In genomic region chr18:12021596-12021995, GRCh38 we compare ENCODE assay signal across 12 cellular contexts. TPM values are rescaled to one million over a fixed set of nuclear protein-coding genes. Genes with fewer than 3 reads are reported as not detected.
A peak's percentile ranks its signal among the peaks of the same experiment; 100 is the strongest.
DNase-seq lines count a peak whose midpoint lies in the region; ATAC-seq and TF ChIP-seq lines count a peak whose summit lies in the region.
"Had no signal": no experiment of that assay in that cellular context is flagged by ENCODE, and none has a peak within 500 bp of the region (broad histone marks: within the 10 kb centered on the region; RNA-seq: fewer than 3 reads in every experiment).

No MANE protein-coding gene starts in this region.

- no peak overlapping the region for H3K4me3 Mint-ChIP-seq in T-helper 2 cell treated with Interferon-gamma antibody and Interleukin-4, amounts not matched to agents 5 μg/mL and 100 μg/mL, for 36 hours
- H3K4me3 Mint-ChIP-seq: CD4-positive, CD25-positive, alpha-beta regulatory T cell had no signal

- CTCF ChIA-PET in RWPE1 (lab: Yijun Ruan, JAX): no interaction called here

- POLR2A ChIA-PET in RWPE1 (lab: Yijun Ruan, JAX; ENCODE audit: low non-redundant PET): no interaction called here

- H3K27ac ChIP-seq in RWPE1 (peak overlapping the region; percentile 14; the same call in 1 of the 2 replicates), esophagus squamous epithelium (peak overlapping the region; percentile 63 to 93 (median 74)), sigmoid colon (no peak overlapping the region), upper lobe of left lung (peak overlapping the region in 3 of 4 donors; percentile 6 to 37 (median 16))
- H3K27ac ChIP-seq: BLaER1 treated with 17β-estradiol and CSF1 and Interleukin-3, amounts not matched to agents 10 nM and 100 nM had no signal

- peaks cover 0 to 62% (median 3%) of the 10 kb centered on the region in 3 donors for H3K36me3 ChIP-seq in esophagus squamous epithelium
- H3K36me3 ChIP-seq in sigmoid colon: peaks cover 0 to 16% (median 2%) of the 10 kb centered on the region in 4 donors
- peaks cover 0 to 27% (median 6%) of the 10 kb centered on the region in 4 donors for H3K36me3 ChIP-seq in upper lobe of left lung

- DNase-seq in RWPE1 (ENCODE audit: low spot score): no peak
- DNase-seq in esophagus squamous epithelium (lab: John Stamatoyannopoulos, UW): no peak
- peak; percentile 26 for DNase-seq in sigmoid colon
- DNase-seq in upper lobe of left lung: peak in 1 of 2 donors; percentile 77
- no peak for DNase-seq in T-helper 2 cell treated with Interferon-gamma antibody and Interleukin-4, amounts not matched to agents 5 μg/mL and 100 μg/mL, for 36 hours (ENCODE audit: low spot score)
- DNase-seq: ACHN; CD4-positive, CD25-positive, alpha-beta regulatory T cell; DMS53; GF-D8 had no signal

- ATAC-seq in upper lobe of left lung (ENCODE audit: low FRiP score in 2 of 2): no peak
- ATAC-seq in GM19328 (IDR thresholded peaks at IDR 0.05; ENCODE audit: unreplicated experiment): no peak
- no peak for ATAC-seq in HG02623 (IDR thresholded peaks at IDR 0.05; ENCODE audit: unreplicated experiment)

- H3K4me1 ChIP-seq in esophagus squamous epithelium (peaks cover 6 to 65% (median 32%) of the 10 kb centered on the region in 3 donors), sigmoid colon (peaks cover 0 to 2% (median under 1%) of the 10 kb centered on the region in 4 donors), upper lobe of left lung (peaks cover under 1 to 4% (median 2%) of the 10 kb centered on the region in 4 donors)

- TF ChIP-seq EP300 in sigmoid colon (IDR thresholded peaks at IDR 0.05) (no peak), upper lobe of left lung (IDR thresholded peaks at IDR 0.05) (no peak)

- TF ChIP-seq POLR2A in esophagus squamous epithelium (IDR thresholded peaks at IDR 0.05) (no peak), sigmoid colon (IDR thresholded peaks at IDR 0.05) (no peak), upper lobe of left lung (IDR thresholded peaks at IDR 0.05) (no peak)

- H3K27me3 ChIP-seq in esophagus squamous epithelium (no peaks in the 10 kb centered on the region), sigmoid colon (no peaks in the 10 kb centered on the region), upper lobe of left lung (no peaks in the 10 kb centered on the region)
- H3K27me3 ChIP-seq: BLaER1 treated with 17β-estradiol and CSF1 and Interleukin-3, amounts not matched to agents 10 nM and 100 nM had no signal

- no peaks in the 10 kb centered on the region for H3K9me3 ChIP-seq in esophagus squamous epithelium
- H3K9me3 ChIP-seq in sigmoid colon: no peaks in the 10 kb centered on the region
- H3K9me3 ChIP-seq in upper lobe of left lung: no peaks in the 10 kb centered on the region
- H3K9me3 ChIP-seq: BLaER1 treated with 17β-estradiol and CSF1 and Interleukin-3, amounts not matched to agents 10 nM and 100 nM had no signal

- intact Hi-C loops in esophagus squamous epithelium (cut with DNase I): no loop called here
- intact Hi-C loops in sigmoid colon (cut with DNase I): no loop called here

- peaks cover 4% of the 10 kb centered on the region for H3K36me3 Mint-ChIP-seq in T-helper 2 cell treated with Interferon-gamma antibody and Interleukin-4, amounts not matched to agents 5 μg/mL and 100 μg/mL, for 36 hours (ENCODE audit: low read depth)

- H3K9me3 Mint-ChIP-seq in T-helper 2 cell treated with Interferon-gamma antibody and Interleukin-4, amounts not matched to agents 5 μg/mL and 100 μg/mL, for 36 hours: no peaks in the 10 kb centered on the region

- no peak overlapping the region for H3K27ac Mint-ChIP-seq in T-helper 2 cell treated with Interferon-gamma antibody and Interleukin-4, amounts not matched to agents 5 μg/mL and 100 μg/mL, for 36 hours

- peaks cover 7% of the 10 kb centered on the region for H3K4me1 Mint-ChIP-seq in T-helper 2 cell treated with Interferon-gamma antibody and Interleukin-4, amounts not matched to agents 5 μg/mL and 100 μg/mL, for 36 hours (ENCODE audit: low read depth)

- 51 to 65% methylated on average over 4 to 6 of the region's 8 CpGs for WGBS in esophagus squamous epithelium, 2 donors
- WGBS in sigmoid colon, 2 donors: 83 to 91% methylated on average over 8 of the region's 8 CpGs
- WGBS in upper lobe of left lung, 2 donors: 75 to 80% methylated on average over 2 to 8 of the region's 8 CpGs

- H3K27me3 Mint-ChIP-seq in T-helper 2 cell treated with Interferon-gamma antibody and Interleukin-4, amounts not matched to agents 5 μg/mL and 100 μg/mL, for 36 hours (ENCODE audit: low read depth): no peaks in the 10 kb centered on the region
- H3K27me3 Mint-ChIP-seq: CD4-positive, CD25-positive, alpha-beta regulatory T cell had no signal

- H3K4me3 ChIP-seq in esophagus squamous epithelium (no peak overlapping the region), sigmoid colon (no peak overlapping the region), upper lobe of left lung (no peak overlapping the region)
- H3K4me3 ChIP-seq: BLaER1 treated with 17β-estradiol and CSF1 and Interleukin-3, amounts not matched to agents 10 nM and 100 nM had no signal

- TF ChIP-seq CTCF in RWPE1 (conservative IDR thresholded peaks at IDR 0.05; ENCODE audit: low read depth): no peak
- TF ChIP-seq CTCF in esophagus squamous epithelium (IDR thresholded peaks at IDR 0.05): no peak
- TF ChIP-seq CTCF in sigmoid colon (IDR thresholded peaks at IDR 0.05): no peak
- TF ChIP-seq CTCF in upper lobe of left lung (IDR thresholded peaks at IDR 0.05): no peak

RNA-seq across cellular contexts. Expression of gene IMPA2, which starts 40.3 kb away (rescaled TPM):
- total RNA-seq in esophagus squamous epithelium (100 to 1,000 TPM; 121 to 235 (median 164) TPM), sigmoid colon (10 to 100 TPM; 21.3 to 66.5 (median 29.1) TPM), upper lobe of left lung (100 to 1,000 TPM in 2 of 6 donors, 10 to 100 TPM in 4; 59.3 to 111 (median 77.6) TPM)
- polyA plus RNA-seq in sigmoid colon: 100 to 1,000 TPM in 1 of 3 donors, 10 to 100 TPM in 2; 88.1 to 138 (median 99.6) TPM

Comparison
In these comparisons a context has a peak if more than half of its experiments do, and no peak if none do; other contexts are left out.
1. H3K27ac ChIP-seq: peak in RWPE1 (single experiment), esophagus squamous epithelium (4 of 4) and upper lobe of left lung (3 of 4); none in sigmoid colon (0 of 4).